ENCODE assay signal across 8 cellular contexts in the genomic region with DNA sequence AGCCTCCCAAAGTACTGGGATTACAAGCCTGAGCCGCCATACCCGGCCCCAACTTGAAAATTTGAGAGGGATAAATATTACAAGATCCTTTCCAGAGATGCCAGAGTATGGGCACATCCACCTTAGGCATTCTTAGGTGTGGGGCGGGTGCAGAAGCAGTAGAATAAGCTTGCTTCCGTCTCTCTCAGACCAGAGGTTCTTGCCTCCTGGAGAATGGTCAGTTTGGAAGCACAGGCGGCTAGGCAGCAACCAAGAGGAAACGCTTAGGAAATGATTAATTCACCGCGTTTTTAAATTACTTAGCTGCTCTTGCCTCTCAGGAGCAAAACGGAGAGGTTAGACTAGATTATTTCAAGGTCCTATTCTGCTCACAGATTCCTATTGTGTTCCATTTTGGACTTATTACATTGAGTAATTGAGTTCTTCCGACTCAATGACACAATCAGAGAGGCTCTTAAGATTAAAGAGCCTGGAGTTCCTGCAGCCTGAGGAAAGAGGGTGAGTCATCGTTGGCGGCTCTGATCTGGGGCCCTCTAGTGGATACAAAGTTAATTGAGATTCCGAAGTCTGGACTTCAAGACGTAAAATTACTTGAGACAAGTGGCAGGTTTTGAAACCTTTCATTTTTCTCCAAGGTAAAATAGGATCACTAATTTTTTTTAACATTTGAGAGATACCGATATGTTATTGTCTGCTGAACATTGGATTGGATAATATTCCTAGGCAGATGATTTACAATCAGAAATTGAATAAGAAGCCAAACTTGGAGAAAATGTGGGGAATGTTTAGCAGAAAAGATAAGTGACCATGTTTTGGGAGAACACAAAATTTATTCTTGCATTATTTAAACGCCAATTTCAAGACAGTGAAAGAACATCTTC. TPM values are rescaled to one million over a fixed set of nuclear protein-coding genes. Genes with fewer than 3 reads are reported as not detected.
DNase-seq lines count a peak whose midpoint lies in the region; ATAC-seq, FAIRE-seq and TF ChIP-seq lines count a peak whose summit lies in the region.

No MANE protein-coding gene starts in this region.

- no peaks in the 10 kb centered on the region for H3K36me3 ChIP-seq in PC-3 (ENCODE audit: low read depth, low read length)

- H4K20me1 ChIP-seq in PC-3 (ENCODE audit: low read length), result no peaks in the 10 kb centered on the region

- no peaks in the 10 kb centered on the region for H3K27me3 ChIP-seq in PC-3 (ENCODE audit: low read length)

- POLR2A ChIA-PET in PC-3 (lab: Charles Lee; ENCODE audit: unreplicated experiment), result no interaction called here

- H3K27me3 Mint-ChIP-seq in nephron (ENCODE audit: low read depth), result peaks cover 4% of the 10 kb centered on the region

- DNase-seq in HTR-8/SVneo (ENCODE audit: insufficient read length, low spot score) (peak; percentile 73), PC-3 (peak; percentile 93), activated T-helper 1 cell treated with Interleukin-2 at 50 U/mL for 16 hours (ENCODE audit: low read depth) (peak; percentile 23), fibroblast of pulmonary artery (ENCODE audit: low read depth) (peak; percentile 94)
- DNase-seq in stimulated activated naive CD8-positive, alpha-beta T cell treated with anti-CD3 and anti-CD28 coated beads, Interleukin-15, Interleukin-2, amounts not matched to agents 100 U/mL and 50 U/mL, for 24 hours, result peak; percentile 31

- H3K4me2 ChIP-seq in PC-3 (ENCODE audit: low read length), result peak overlapping the region; percentile 57

- no peak overlapping the region for H3K4me3 ChIP-seq in PC-3 (ENCODE audit: low read length)
- H3K4me3 ChIP-seq in fibroblast of pulmonary artery (replicated peaks; ENCODE audit: low read depth, low read length), result peak overlapping the region; percentile 19

- H2AFZ ChIP-seq in PC-3 (ENCODE audit: low read length), result peak overlapping the region; percentile 58

- TF ChIP-seq CTCF in GM12872 (IDR thresholded peaks at IDR 0.05; ENCODE audit: insufficient read depth, low read depth, low read length) (peak; percentile 73), PC-3 (conservative IDR thresholded peaks at IDR 0.05; ENCODE audit: low read depth, low read length) (peak; percentile 91), fibroblast of pulmonary artery (IDR thresholded peaks at IDR 0.05; ENCODE audit: low read length, missing control alignments) (peak; percentile 79), nephron (IDR thresholded peaks at IDR 0.05; ENCODE audit: unreplicated experiment in 3 of 3) (peak; percentile 70 to 87 (median 79))

- no TSS peak for BruUV-seq in PC-3 (replicated peaks; lab: Mats Ljungman, UMichigan)

- H3K4me3 Mint-ChIP-seq in nephron, result peak overlapping the region; percentile 2 to 30 (median 24)

- intact Hi-C loops in PC-3 (cut with micrococcal nuclease), result loop anchor here (5.0 kb wide), 2 partner anchors 86 to 694 kb away; no protein-coding TSS in a partner anchor

- H3K4me1 ChIP-seq in PC-3 (ENCODE audit: insufficient read depth, low read length), result 0 out of 2 replicates have a peak, but pooled peaks cover 4% of the 10 kb centered on the region

- H3K4me1 Mint-ChIP-seq in nephron, result peaks cover 19% of the 10 kb centered on the region

- no peaks in the 10 kb centered on the region for H3K79me2 ChIP-seq in PC-3 (ENCODE audit: low read length)

- peak overlapping the region; percentile 40 to 90 (median 61) for H3K27ac Mint-ChIP-seq in nephron

- CTCF ChIA-PET in PC-3 (lab: Charles Lee), result no interaction called here

- H3K27ac ChIP-seq in PC-3 (ENCODE audit: low read length), result no peak overlapping the region

- no peak for FAIRE-seq in HTR-8/SVneo (lab: Jason Lieb, UNC)

- H3K9me2 ChIP-seq in PC-3 (replicated peaks; ENCODE audit: low read length), result no peaks in the 10 kb centered on the region

- no peak overlapping the region for H3K9ac ChIP-seq in PC-3 (ENCODE audit: low read length)

- no peaks in the 10 kb centered on the region for H3F3A ChIP-seq in PC-3 (ENCODE audit: low read length, unreplicated experiment)

- H3K9me3 Mint-ChIP-seq in nephron, result no peaks in the 10 kb centered on the region

- H3K9me3 ChIP-seq in PC-3 (ENCODE audit: low read length), result no peaks in the 10 kb centered on the region

- no peaks in the 10 kb centered on the region for H3K36me3 Mint-ChIP-seq in nephron (ENCODE audit: low read depth)

- peak; percentile 78 for ATAC-seq in PC-3
- peak; percentile 92 for ATAC-seq in stimulated activated naive CD8-positive, alpha-beta T cell treated with anti-CD3 and anti-CD28 coated beads, Interleukin-15, Interleukin-2, amounts not matched to agents 100 U/mL and 50 U/mL, for 24 hours
- no peak for ATAC-seq in HG03045 (IDR thresholded peaks at IDR 0.05; ENCODE audit: unreplicated experiment)

RNA-seq across cellular contexts. Expression of a gene that starts 5.8 kb away (rescaled TPM):
- not detected in 2 replicates for total RNA-seq in PC-3 (2014; rRNA removed)

Comparison
In these comparisons a context has a peak if more than half of its experiments do, and no peak if none do; other contexts are left out.
1. DNase-seq: peak in every context shown above with its lines; median percentile 94 in fibroblast of pulmonary artery; 93 in PC-3; 73 in HTR-8/SVneo; 31 in stimulated activated naive CD8-positive, alpha-beta T cell treated with anti-CD3 and anti-CD28 coated beads, Interleukin-15, Interleukin-2, amounts not matched to agents 100 U/mL and 50 U/mL, for 24 hours; 23 in activated T-helper 1 cell treated with Interleukin-2 at 50 U/mL for 16 hours.